In the genomic region with DNA sequence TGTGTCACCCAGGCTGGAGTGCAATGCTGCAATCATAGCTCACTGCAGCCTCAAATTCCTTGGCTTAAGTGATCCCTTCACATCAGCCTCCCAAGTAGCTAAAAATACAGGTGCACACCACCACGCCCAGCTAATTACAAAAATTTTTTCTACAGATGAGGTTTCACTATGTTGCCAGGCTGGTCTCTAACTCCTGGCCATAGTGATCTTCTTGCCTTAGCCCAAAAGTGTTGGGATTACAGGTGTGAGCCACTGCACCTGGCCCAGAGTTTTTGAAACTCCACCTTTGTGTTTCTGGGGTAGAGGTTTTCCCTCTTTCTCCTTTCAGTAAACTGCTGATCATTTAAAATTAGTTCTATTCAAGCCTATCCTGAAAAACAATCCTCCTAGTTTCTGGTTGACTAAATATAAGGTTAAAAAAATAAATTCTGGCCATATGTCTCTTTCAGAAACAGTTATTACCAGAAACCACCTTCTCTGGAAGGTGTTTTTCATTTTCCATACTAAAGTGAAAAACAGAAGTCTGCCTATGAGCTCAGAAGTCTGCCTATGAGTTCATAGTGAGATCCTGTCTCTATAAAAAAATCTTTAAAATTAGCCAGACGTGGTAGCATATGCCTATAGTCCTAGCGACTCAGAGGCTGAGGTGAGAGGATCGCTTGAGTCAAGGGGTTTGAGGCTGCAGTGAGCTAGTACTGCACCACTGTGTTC, we compare ENCODE assay signal across 9 cellular contexts.
DNase-seq lines count a peak whose midpoint lies in the region; ATAC-seq, FAIRE-seq and TF ChIP-seq lines count a peak whose summit lies in the region.
"Had no signal": no experiment of that assay in that cellular context is flagged by ENCODE, and none has a peak within 500 bp of the region (broad histone marks: within the 10 kb centered on the region; RNA-seq: fewer than 3 reads in every experiment).

No MANE protein-coding gene starts in this region.

- peaks cover 44% of the 10 kb centered on the region for H3K36me3 Mint-ChIP-seq in activated T-helper 1 cell treated with anti-CD3 and anti-CD28 coated beads, Interleukin-12 subunit alpha, Interleukin-12 subunit beta, Interleukin-2, Interleukin-4 antibody, amounts not matched to agents 30 ng/mL and 10 ng/mL and 1 ng/mL, durations not matched to agents 14 hours and 24 hours and 36 hours (ENCODE audit: low read depth)
- H3K36me3 Mint-ChIP-seq in Calu3 (ENCODE audit: insufficient read depth, unreplicated experiment): no peaks in the 10 kb centered on the region

- no peaks in the 10 kb centered on the region for H3K27me3 Mint-ChIP-seq in activated T-helper 1 cell treated with anti-CD3 and anti-CD28 coated beads, Interleukin-12 subunit alpha, Interleukin-12 subunit beta, Interleukin-2, Interleukin-4 antibody, amounts not matched to agents 30 ng/mL and 10 ng/mL and 1 ng/mL, durations not matched to agents 14 hours and 24 hours and 36 hours (ENCODE audit: insufficient read depth)
- no peaks in the 10 kb centered on the region for H3K27me3 Mint-ChIP-seq in Calu3 (ENCODE audit: unreplicated experiment)

- peaks cover 75% of the 10 kb centered on the region for H3K4me1 Mint-ChIP-seq in activated T-helper 1 cell treated with anti-CD3 and anti-CD28 coated beads, Interleukin-12 subunit alpha, Interleukin-12 subunit beta, Interleukin-2, Interleukin-4 antibody, amounts not matched to agents 30 ng/mL and 10 ng/mL and 1 ng/mL, durations not matched to agents 14 hours and 24 hours and 36 hours (ENCODE audit: low read depth)
- H3K4me1 Mint-ChIP-seq in Calu3 (ENCODE audit: low read depth, unreplicated experiment): peaks cover 12% of the 10 kb centered on the region

- intact Hi-C loops in activated T-helper 1 cell treated with anti-CD3 and anti-CD28 coated beads, Interleukin-12 subunit alpha, Interleukin-12 subunit beta, Interleukin-2, Interleukin-4 antibody, amounts not matched to agents 30 ng/mL and 10 ng/mL and 1 ng/mL, durations not matched to agents 14 hours and 24 hours and 36 hours (cut with micrococcal nuclease): loop anchor here (1.0 to 5.0 kb wide), 6 partner anchors 9 to 199 kb away; no protein-coding TSS in a partner anchor
- intact Hi-C loops in Calu3 (cut with micrococcal nuclease; ENCODE audit: unreplicated experiment): no loop called here

- BruUV-seq in Calu3 (replicated peaks; lab: Mats Ljungman, UMichigan): no TSS peak

- peak overlapping the region; percentile 37 for H3K27ac Mint-ChIP-seq in activated T-helper 1 cell treated with anti-CD3 and anti-CD28 coated beads, Interleukin-12 subunit alpha, Interleukin-12 subunit beta, Interleukin-2, Interleukin-4 antibody, amounts not matched to agents 30 ng/mL and 10 ng/mL and 1 ng/mL, durations not matched to agents 14 hours and 24 hours and 36 hours
- H3K27ac Mint-ChIP-seq in Calu3 (ENCODE audit: unreplicated experiment): no peak overlapping the region

- TF ChIP-seq POLR2A in H54 (IDR thresholded peaks at IDR 0.05; ENCODE audit: low read depth, low read length): no peak

- FAIRE-seq in H54 (lab: Jason Lieb, UNC): no peak

- no peak overlapping the region for H3K4me3 Mint-ChIP-seq in activated T-helper 1 cell treated with anti-CD3 and anti-CD28 coated beads, Interleukin-12 subunit alpha, Interleukin-12 subunit beta, Interleukin-2, Interleukin-4 antibody, amounts not matched to agents 30 ng/mL and 10 ng/mL and 1 ng/mL, durations not matched to agents 14 hours and 24 hours and 36 hours
- no peak overlapping the region for H3K4me3 Mint-ChIP-seq in Calu3 (ENCODE audit: low read depth, unreplicated experiment)

- ATAC-seq in GM18508 (IDR thresholded peaks at IDR 0.05; ENCODE audit: insufficient read depth, unreplicated experiment) (peak; percentile 50), GM19438 (IDR thresholded peaks at IDR 0.05; ENCODE audit: low read depth, unreplicated experiment) (peak; percentile 63), HG03025 (IDR thresholded peaks at IDR 0.05; ENCODE audit: low FRiP score, unreplicated experiment) (peak; percentile 71)

- TF ChIP-seq CTCF in Calu3 (IDR thresholded peaks at IDR 0.05; ENCODE audit: unreplicated experiment): no peak

- H3K9me3 Mint-ChIP-seq in activated T-helper 1 cell treated with anti-CD3 and anti-CD28 coated beads, Interleukin-12 subunit alpha, Interleukin-12 subunit beta, Interleukin-2, Interleukin-4 antibody, amounts not matched to agents 30 ng/mL and 10 ng/mL and 1 ng/mL, durations not matched to agents 14 hours and 24 hours and 36 hours: no peaks in the 10 kb centered on the region
- no peaks in the 10 kb centered on the region for H3K9me3 Mint-ChIP-seq in Calu3 (ENCODE audit: low read depth, unreplicated experiment)

- CTCF ChIA-PET in Calu3 (lab: Charles Lee): no interaction called here

- no peak for DNase-seq in activated T-helper 1 cell treated with anti-CD3 and anti-CD28 coated beads, Interleukin-12 subunit alpha, Interleukin-12 subunit beta, Interleukin-2, Interleukin-4 antibody, amounts not matched to agents 30 ng/mL and 10 ng/mL and 1 ng/mL, durations not matched to agents 14 hours and 24 hours and 36 hours (ENCODE audit: low spot score)
- DNase-seq in Calu3 (no peak), nucleus accumbens (lab: John Stamatoyannopoulos, UW) (no peak), H54 (ENCODE audit: insufficient read length, low spot score) (no peak), Ammon's horn (ENCODE audit: low spot score) (no peak)
- DNase-seq: GDM1 had no signal
